ENCODE assay signal across 37 cellular contexts in the genomic region with DNA sequence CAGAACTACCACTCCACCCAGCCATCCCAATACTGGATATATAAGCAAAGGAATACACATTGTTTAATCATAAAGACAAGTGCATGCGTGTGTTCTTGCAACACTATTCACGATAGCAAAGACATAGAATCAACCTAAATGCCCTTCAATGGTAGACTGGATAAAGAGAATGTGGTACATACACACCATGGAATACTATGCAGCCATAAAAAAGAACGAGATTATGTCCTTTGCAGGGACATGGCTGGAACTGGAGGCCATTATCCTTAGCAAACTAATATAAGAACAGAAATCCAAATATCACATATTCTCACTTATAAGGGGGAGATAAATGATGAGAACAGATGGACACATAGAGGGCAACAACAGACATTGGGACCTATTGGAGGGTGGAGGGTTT.
"Had no signal": no experiment of that assay in that cellular context is flagged by ENCODE, and none has a peak within 500 bp of the region (broad histone marks: within the 10 kb centered on the region; RNA-seq: fewer than 3 reads in every experiment).

No MANE protein-coding gene starts in this region.

- H3K27ac Mint-ChIP-seq: activated B cell treated with CpG ODN at 0.5 μM for 24 hours; activated CD4-positive, alpha-beta memory T cell treated with anti-CD3 and anti-CD28 coated beads for 36 hours; activated CD4-positive, alpha-beta T cell treated with anti-CD3 and anti-CD28 coated beads, Interleukin-2, amount 10 ng/mL, durations not matched to agents 24 days and 14 days; activated CD8-positive, alpha-beta T cell treated with anti-CD3 and anti-CD28 coated beads for 36 hours; activated naive CD4-positive, alpha-beta T cell treated with anti-CD3 and anti-CD28 coated beads for 36 hours; activated naive CD4-positive, alpha-beta T cell treated with anti-CD3 and anti-CD28 coated beads, Interleukin-2, amount 50 U/mL, for 72 hours; activated naive CD8-positive, alpha-beta T cell treated with anti-CD3 and anti-CD28 coated beads for 36 hours; activated T-cell treated with anti-CD3 and anti-CD28 coated beads, Interleukin-2, amount 50 U/mL, for 72 hours; activated T-helper 1 cell treated with anti-CD3 and anti-CD28 coated beads, Interleukin-12 subunit alpha, Interleukin-12 subunit beta, Interleukin-2, Interleukin-4 antibody, amounts not matched to agents 30 ng/mL and 10 ng/mL and 1 ng/mL, durations not matched to agents 14 hours and 24 hours and 36 hours; activated T-helper 17 cell treated with anti-CD3 and anti-CD28 coated beads, Interleukin-2, amount 50 U/mL, for 72 hours; brain; T-helper 1 cell treated with Interleukin-12 subunit alpha and Interleukin-12 subunit beta and Interleukin-4 antibody, amounts not matched to agents 30 μg/mL and 1 μg/mL, for 36 hours; T-helper 2 cell treated with Interferon-gamma antibody and Interleukin-4, amounts not matched to agents 5 μg/mL and 100 μg/mL, for 36 hours had no signal

- H3K4me1 Mint-ChIP-seq: activated B cell treated with CpG ODN at 0.5 μM for 24 hours; activated CD4-positive, alpha-beta T cell treated with anti-CD3 and anti-CD28 coated beads, Interleukin-2, amount 10 ng/mL, durations not matched to agents 24 days and 14 days; activated naive CD8-positive, alpha-beta T cell treated with anti-CD3 and anti-CD28 coated beads for 36 hours; activated T-helper 17 cell treated with anti-CD3 and anti-CD28 coated beads, Interleukin-2, amount 50 U/mL, for 72 hours; central memory CD8-positive, alpha-beta T cell had no signal

- H3K27ac ChIP-seq: adrenal gland, cardiac muscle cell, VCaP had no signal

- H3K4me1 ChIP-seq: adrenal gland had no signal

- ATAC-seq: activated CD8-positive, alpha-beta T cell treated with anti-CD3 and anti-CD28 coated beads for 36 hours; activated naive CD4-positive, alpha-beta T cell treated with anti-CD3 and anti-CD28 coated beads, Interleukin-2, amount 50 U/mL, for 72 hours; activated T-cell treated with anti-CD3 and anti-CD28 coated beads, Interleukin-2, amount 50 U/mL, for 4 hours; activated T-cell treated with anti-CD3 and anti-CD28 coated beads, Interleukin-2, amount 50 U/mL, for 72 hours; activated T-helper 17 cell treated with anti-CD3 and anti-CD28 coated beads, Interleukin-2, amount 50 U/mL, for 72 hours had no signal

- H3K4me3 ChIP-seq: adrenal gland, cardiac muscle cell had no signal

- H3K27me3 ChIP-seq: adrenal gland, cardiac muscle cell had no signal

- H3K4me3 Mint-ChIP-seq: activated B cell treated with CpG ODN at 0.5 μM for 24 hours; activated CD4-positive, alpha-beta memory T cell treated with anti-CD3 and anti-CD28 coated beads for 36 hours; activated CD4-positive, alpha-beta T cell treated with anti-CD3 and anti-CD28 coated beads, Interleukin-2, amount 10 ng/mL, durations not matched to agents 24 days and 14 days; activated CD8-positive, alpha-beta T cell treated with anti-CD3 and anti-CD28 coated beads for 36 hours; activated naive CD4-positive, alpha-beta T cell treated with anti-CD3 and anti-CD28 coated beads for 36 hours; activated naive CD8-positive, alpha-beta T cell treated with anti-CD3 and anti-CD28 coated beads for 36 hours; activated T-cell treated with anti-CD3 and anti-CD28 coated beads, Interleukin-2, amount 50 U/mL, for 4 hours; activated T-cell treated with anti-CD3 and anti-CD28 coated beads, Interleukin-2, amount 50 U/mL, for 72 hours; activated T-helper 1 cell treated with anti-CD3 and anti-CD28 coated beads, Interleukin-12 subunit alpha, Interleukin-12 subunit beta, Interleukin-2, Interleukin-4 antibody, amounts not matched to agents 30 ng/mL and 10 ng/mL and 1 ng/mL, durations not matched to agents 14 hours and 24 hours and 36 hours; activated T-helper 17 cell treated with anti-CD3 and anti-CD28 coated beads, Interleukin-2, amount 50 U/mL, for 72 hours; brain; central memory CD8-positive, alpha-beta T cell; T-helper 1 cell treated with Interleukin-12 subunit alpha and Interleukin-12 subunit beta and Interleukin-4 antibody, amounts not matched to agents 30 μg/mL and 1 μg/mL, for 36 hours; T-helper 2 cell treated with Interferon-gamma antibody and Interleukin-4, amounts not matched to agents 5 μg/mL and 100 μg/mL, for 36 hours had no signal

- DNase-seq: activated B cell treated with CpG ODN at 0.5 μM for 24 hours; activated CD4-positive, alpha-beta memory T cell treated with anti-CD3 and anti-CD28 coated beads for 36 hours; activated CD4-positive, alpha-beta T cell treated with anti-CD3 and anti-CD28 coated beads for 4 hours; activated CD4-positive, alpha-beta T cell treated with anti-CD3 and anti-CD28 coated beads, Interleukin-2, amount 10 ng/mL, durations not matched to agents 24 days and 14 days; activated CD4-positive, alpha-beta T cell treated with anti-CD3 and anti-CD28 coated beads, Interleukin-2, amount 50 U/mL, for 1 hour; activated CD4-positive, alpha-beta T cell treated with anti-CD3 and anti-CD28 coated beads, Interleukin-2, amount 50 U/mL, for 4 hours; activated CD4-positive, CD25-positive, alpha-beta regulatory T cell treated with anti-CD3 and anti-CD28 coated beads, Interleukin-2, amount 50 U/mL, for 72 hours; activated CD8-positive, alpha-beta memory T cell treated with anti-CD3 and anti-CD28 coated beads, Interleukin-2, amount 50 U/mL, for 4 hours; activated CD8-positive, alpha-beta T cell treated with anti-CD3 and anti-CD28 coated beads for 36 hours; activated effector memory CD4-positive, alpha-beta T cell treated with anti-CD3 and anti-CD28 coated beads, Interleukin-2, amount 50 U/mL, for 16 hours; activated gamma-delta T cell treated with Interleukin-2 at 50 U/mL for 16 hours; activated naive CD4-positive, alpha-beta T cell; activated naive CD4-positive, alpha-beta T cell treated with anti-CD3 and anti-CD28 coated beads for 36 hours; activated naive CD4-positive, alpha-beta T cell treated with anti-CD3 and anti-CD28 coated beads, Interleukin-2, amount 50 U/mL, for 16 hours; activated naive CD8-positive, alpha-beta T cell treated with anti-CD3 and anti-CD28 coated beads for 36 hours; activated T-cell treated with anti-CD3 and anti-CD28 coated beads for 4 hours; activated T-cell treated with anti-CD3 and anti-CD28 coated beads, Interleukin-2, amount 50 U/mL, for 1 hour; activated T-cell treated with anti-CD3 and anti-CD28 coated beads, Interleukin-2, amount 50 U/mL, for 4 hours; activated T-cell treated with anti-CD3 and anti-CD28 coated beads, Interleukin-2, amount 50 U/mL, for 72 hours; adrenal gland; amniotic stem cell; aorta; caudate nucleus; cerebellar nuclear complex; T-helper 2 cell; T-helper 9 cell had no signal

- H3K36me3 ChIP-seq: adrenal gland, cardiac muscle cell had no signal

- H3K9me3 ChIP-seq: adrenal gland had no signal

- FAIRE-seq: bronchial epithelial cell, TTC549 had no signal

- H3K36me3 Mint-ChIP-seq: activated CD4-positive, alpha-beta memory T cell treated with anti-CD3 and anti-CD28 coated beads for 36 hours; activated naive CD4-positive, alpha-beta T cell treated with anti-CD3 and anti-CD28 coated beads, Interleukin-2, amount 50 U/mL, for 72 hours; activated naive CD8-positive, alpha-beta T cell treated with anti-CD3 and anti-CD28 coated beads for 36 hours had no signal

- H3K9me3 Mint-ChIP-seq: activated T-helper 1 cell treated with anti-CD3 and anti-CD28 coated beads, Interleukin-12 subunit alpha, Interleukin-12 subunit beta, Interleukin-2, Interleukin-4 antibody, amounts not matched to agents 30 ng/mL and 10 ng/mL and 1 ng/mL, durations not matched to agents 14 hours and 24 hours and 36 hours; central memory CD8-positive, alpha-beta T cell; T-helper 1 cell treated with Interleukin-12 subunit alpha and Interleukin-12 subunit beta and Interleukin-4 antibody, amounts not matched to agents 30 μg/mL and 1 μg/mL, for 36 hours; T-helper 2 cell treated with Interferon-gamma antibody and Interleukin-4, amounts not matched to agents 5 μg/mL and 100 μg/mL, for 36 hours had no signal

- H3K27me3 Mint-ChIP-seq: activated B cell treated with CpG ODN at 0.5 μM for 24 hours had no signal
